2 cellular contexts compared by ENCODE assay signal in genomic region chr17:28113269-28113668, GRCh38.
TF ChIP-seq lines count a peak whose summit lies in the region.

No MANE protein-coding gene starts in this region.

TF ChIP-seq in IMR-90, 13 proteins besides CTCF, POLR2A, EP300 and RAD21:
- TF ChIP-seq RFX5 (IDR thresholded peaks at IDR 0.05; ENCODE audit: low read depth, low read length) = no peak
- TF ChIP-seq ELK1 (IDR thresholded peaks at IDR 0.05; ENCODE audit: borderline replicate concordance, low read depth, low read length) = no peak
- TF ChIP-seq RCOR1 (IDR thresholded peaks at IDR 0.05; ENCODE audit: insufficient replicate concordance, low read length) = no peak
- no peak for TF ChIP-seq USF2 (IDR thresholded peaks at IDR 0.05; ENCODE audit: low read depth, low read length)
- no peak for TF ChIP-seq MAZ (IDR thresholded peaks at IDR 0.05; ENCODE audit: borderline replicate concordance, low read depth, low read length)
- no peak for TF ChIP-seq MXI1 (IDR thresholded peaks at IDR 0.05; ENCODE audit: borderline replicate concordance, low read depth, low read length)
- no peak for TF ChIP-seq FOS (IDR thresholded peaks at IDR 0.05; ENCODE audit: low read depth, low read length)
- no peak for TF ChIP-seq CHD1 (IDR thresholded peaks at IDR 0.05; ENCODE audit: low read depth, low read length)
- TF ChIP-seq BHLHE40 (IDR thresholded peaks at IDR 0.05; ENCODE audit: low read depth, low read length) = no peak

TF ChIP-seq in endothelial cell of umbilical vein, 7 proteins besides CTCF, POLR2A, EP300 and RAD21:
- TF ChIP-seq MAX (IDR thresholded peaks at IDR 0.05; ENCODE audit: insufficient read depth, insufficient read length) = no peak
- TF ChIP-seq EZH2 (IDR thresholded peaks at IDR 0.05; ENCODE audit: borderline replicate concordance, low read depth, low read length, severe bottlenecking) = no peak
